In the genomic region with DNA sequence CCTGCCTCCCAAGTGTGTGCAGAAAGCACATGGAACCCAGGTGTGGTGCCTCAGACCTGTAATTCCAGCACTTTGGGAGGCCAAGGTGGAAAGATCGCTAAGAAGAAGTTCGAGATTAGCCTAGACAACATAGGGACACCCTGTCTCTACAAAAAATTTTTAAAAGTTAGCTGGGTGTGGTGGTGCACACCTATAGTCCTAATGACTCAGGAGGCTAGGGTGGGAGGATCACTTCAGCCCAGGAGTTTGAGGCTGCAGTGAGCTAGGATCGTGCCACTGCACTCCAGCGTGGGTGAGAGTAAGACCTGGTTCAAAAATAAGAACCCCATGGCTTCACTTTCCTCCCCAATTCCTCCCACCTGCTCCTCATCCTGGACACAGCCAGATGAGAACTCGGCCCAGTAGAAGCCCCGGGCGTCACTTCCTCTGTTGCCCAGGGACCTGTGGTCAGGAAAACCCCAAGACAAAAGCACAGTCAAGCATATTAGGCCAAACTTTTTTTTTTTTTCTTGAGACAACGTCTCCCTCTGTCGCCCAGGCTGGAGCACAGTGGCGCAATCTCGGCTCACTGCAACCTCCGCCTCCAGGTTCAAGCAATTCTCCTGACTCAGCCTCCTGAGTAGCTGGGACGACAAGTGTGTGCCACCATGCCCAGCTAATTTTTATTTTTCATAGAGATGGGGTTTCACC, we compare ENCODE assay signal across 12 cellular contexts. TPM values are rescaled to one million over a fixed set of nuclear protein-coding genes. Genes with fewer than 3 reads are reported as not detected.
DNase-seq lines count a peak whose midpoint lies in the region; ATAC-seq and TF ChIP-seq lines count a peak whose summit lies in the region.
"Not testable (repeated sequence)": the region's sequence is repeated elsewhere in the genome, so short reads cannot be mapped to it uniquely, and the experiment has no call there.
"Had no signal": no experiment of that assay in that cellular context is flagged by ENCODE, and none has a peak within 500 bp of the region (broad histone marks: within the 10 kb centered on the region; RNA-seq: fewer than 3 reads in every experiment).

No MANE protein-coding gene starts in this region.

- ATAC-seq in GM18873 (IDR thresholded peaks at IDR 0.05; ENCODE audit: low FRiP score, unreplicated experiment), result peak; percentile 91
- ATAC-seq in GM21447 (IDR thresholded peaks at IDR 0.05; ENCODE audit: unreplicated experiment), result peak; percentile 90
- peak; percentile 84 for ATAC-seq in HG02938 (IDR thresholded peaks at IDR 0.05; ENCODE audit: unreplicated experiment)
- peak; percentile 85 for ATAC-seq in HG03457 (IDR thresholded peaks at IDR 0.05; ENCODE audit: unreplicated experiment)
- peak; percentile 55 to 78 (median 77) for ATAC-seq in natural killer cell

- TF ChIP-seq CTCF in GM06990 (IDR thresholded peaks at IDR 0.05; ENCODE audit: insufficient read depth, low read length, poor library complexity, severe bottlenecking); natural killer cell (IDR thresholded peaks at IDR 0.05): not testable (repeated sequence)

- CTCF ChIA-PET in activated naive CD4-positive, alpha-beta T cell treated with anti-CD3 and anti-CD28 coated beads, Interleukin-2, amount 10 ng/mL, durations not matched to agents 7 days and 5 days (lab: Charles Lee), result not testable (repeated sequence)

- peak overlapping the region; percentile 37 for H3K27ac Mint-ChIP-seq in activated naive CD4-positive, alpha-beta T cell treated with anti-CD3 and anti-CD28 coated beads, Interleukin-2, amount 10 ng/mL, durations not matched to agents 7 days and 5 days
- peak overlapping the region; percentile 69 to 78 for H3K27ac Mint-ChIP-seq in natural killer cell

- intact Hi-C loops in natural killer cell (cut with micrococcal nuclease), result not testable (repeated sequence)

- H3K4me3 Mint-ChIP-seq in activated naive CD4-positive, alpha-beta T cell treated with anti-CD3 and anti-CD28 coated beads, Interleukin-2, amount 10 ng/mL, durations not matched to agents 7 days and 5 days, result not testable (repeated sequence)
- peak overlapping the region; percentile 40 for H3K4me3 Mint-ChIP-seq in natural killer cell

- DNase-seq in GM06990 (ENCODE audit: extremely low read depth, insufficient read length) (peak; percentile 48), RPMI8226 (peak; percentile 78), natural killer cell (peak; percentile 38)
- not testable (repeated sequence) for DNase-seq in activated naive CD4-positive, alpha-beta T cell treated with anti-CD3 and anti-CD28 coated beads, Interleukin-2, amount 10 ng/mL, durations not matched to agents 7 days and 5 days

- peaks cover 18% of the 10 kb centered on the region for H3K36me3 Mint-ChIP-seq in activated naive CD4-positive, alpha-beta T cell treated with anti-CD3 and anti-CD28 coated beads, Interleukin-2, amount 10 ng/mL, durations not matched to agents 7 days and 5 days
- not testable (repeated sequence) for H3K36me3 Mint-ChIP-seq in natural killer cell

- not testable (repeated sequence) for H3K4me3 ChIP-seq in GM06990 (replicated peaks; ENCODE audit: low read depth, low read length)

- H3K27me3 ChIP-seq in GM06990 (replicated peaks; ENCODE audit: control insufficient read depth, insufficient read depth, low read length), result not testable (repeated sequence)

- not testable (repeated sequence) for H3K36me3 ChIP-seq in GM06990 (ENCODE audit: control insufficient read depth, insufficient read depth, low read length)

- H3K27me3 Mint-ChIP-seq in activated naive CD4-positive, alpha-beta T cell treated with anti-CD3 and anti-CD28 coated beads, Interleukin-2, amount 10 ng/mL, durations not matched to agents 7 days and 5 days; natural killer cell (ENCODE audit: low read depth in 2 of 2): not testable (repeated sequence)

- not testable (repeated sequence) for H3K9me3 Mint-ChIP-seq in activated naive CD4-positive, alpha-beta T cell treated with anti-CD3 and anti-CD28 coated beads, Interleukin-2, amount 10 ng/mL, durations not matched to agents 7 days and 5 days; natural killer cell

- H3K4me1 Mint-ChIP-seq in activated naive CD4-positive, alpha-beta T cell treated with anti-CD3 and anti-CD28 coated beads, Interleukin-2, amount 10 ng/mL, durations not matched to agents 7 days and 5 days, result not testable (repeated sequence)
- peaks cover 10 to 14% of the 10 kb centered on the region in 2 donors for H3K4me1 Mint-ChIP-seq in natural killer cell

RNA-seq across cellular contexts. Expression of gene CCDC74B, which starts 13.1 kb away (rescaled TPM):
- 1 to 10 TPM in 1 of 3 donors, under 1 TPM in 2; 0.25 to 1.4 (median 0.28) TPM for total RNA-seq in natural killer cell

RNA-seq across cellular contexts. Expression of gene SMPD4, which starts 23.4 kb away (rescaled TPM):
- total RNA-seq in natural killer cell, result 10 to 100 TPM; 77.8 to 81.8 (median 79.0) TPM

RNA-seq across cellular contexts. Expression of gene MZT2B, which starts 24.1 kb away (rescaled TPM):
- 100 to 1,000 TPM; 101 to 152 (median 133) TPM for total RNA-seq in natural killer cell

RNA-seq across cellular contexts. Expression of gene POTEF, which starts 28.9 kb away (rescaled TPM):
- not detected for total RNA-seq in natural killer cell
- total RNA-seq: left cardiac atrium, myocyte, renal cortical epithelial cell had no signal

RNA-seq across cellular contexts. Expression of gene TUBA3E, which starts 40.3 kb away (rescaled TPM):
- not detected for total RNA-seq in natural killer cell
- total RNA-seq: cardiac muscle cell, myocyte, renal cortical epithelial cell had no signal
